ENCODE assay signal across 18 cellular contexts in the genomic region with DNA sequence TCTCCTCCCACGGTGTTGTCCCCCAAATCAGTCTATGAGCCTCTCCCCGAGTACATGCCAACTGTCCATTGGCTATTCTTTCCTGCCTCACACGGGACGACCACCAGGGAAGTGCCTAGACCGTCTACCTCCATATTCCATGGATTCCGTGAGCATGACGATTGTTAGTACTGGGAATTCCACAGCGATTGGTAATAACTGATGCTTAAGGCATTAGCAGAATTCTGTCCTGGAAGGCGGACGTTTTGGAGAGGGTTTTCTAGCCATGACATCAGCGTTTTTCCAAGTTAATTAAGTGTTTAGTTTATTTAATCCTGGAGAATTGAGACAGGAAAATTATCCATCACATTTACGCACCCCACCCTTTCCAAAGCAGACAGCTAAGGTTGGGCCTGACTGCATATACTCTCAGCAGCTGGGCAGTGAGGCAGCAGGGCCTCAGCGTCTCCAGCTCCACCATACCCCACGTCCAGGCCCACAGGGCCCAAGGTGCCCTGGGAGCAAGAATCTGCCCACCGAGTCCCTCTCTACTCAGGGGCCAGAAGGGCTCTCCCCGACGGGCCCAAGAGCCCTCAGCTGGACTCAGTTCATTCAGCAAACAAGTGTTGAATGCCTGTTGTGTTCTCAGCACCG.
DNase-seq lines count a peak whose midpoint lies in the region; ATAC-seq, FAIRE-seq and TF ChIP-seq lines count a peak whose summit lies in the region.
"Had no signal": no experiment of that assay in that cellular context is flagged by ENCODE, and none has a peak within 500 bp of the region (broad histone marks: within the 10 kb centered on the region; RNA-seq: fewer than 3 reads in every experiment).

No MANE protein-coding gene starts in this region.

- H3K27ac Mint-ChIP-seq in activated T-cell treated with anti-CD3 and anti-CD28 coated beads, Interleukin-2, amount 50 U/mL, for 24 hours, result no peak overlapping the region
- H3K27ac Mint-ChIP-seq: type B pancreatic cell had no signal

- no peaks in the 10 kb centered on the region for H3K27me3 Mint-ChIP-seq in activated T-cell treated with anti-CD3 and anti-CD28 coated beads, Interleukin-2, amount 50 U/mL, for 24 hours

- no peak overlapping the region for H3K4me3 ChIP-seq in AG04449 (ENCODE audit: low read depth, low read length)
- H3K4me3 ChIP-seq in choroid plexus epithelial cell (ENCODE audit: low read depth, low read length), result no peak overlapping the region
- H3K4me3 ChIP-seq in mesodermal cell (ENCODE audit: extremely low read depth, insufficient read depth, low read length, poor library complexity, severe bottlenecking), result no peak overlapping the region
- H3K4me3 ChIP-seq: body of pancreas, GM12878, pancreas had no signal

- CTCF ChIA-PET in AG04449 (lab: Yijun Ruan, JAX), result interaction anchor here (1.0 to 2.3 kb wide), 4 partner anchors 9 to 360 kb away, joined by 4 to 12 read pairs (median 5); no protein-coding TSS in a partner anchor

- POLR2A ChIA-PET in AG04449 (lab: Yijun Ruan, JAX), result interaction anchor here (1.2 kb wide), 1 partner anchor 358 kb away, joined by 3 read pairs; a partner anchor contains a TSS

- no peak overlapping the region for H3K4me3 Mint-ChIP-seq in activated T-cell treated with anti-CD3 and anti-CD28 coated beads, Interleukin-2, amount 50 U/mL, for 24 hours
- H3K4me3 Mint-ChIP-seq: type B pancreatic cell had no signal

- H3K9me3 Mint-ChIP-seq in activated T-cell treated with anti-CD3 and anti-CD28 coated beads, Interleukin-2, amount 50 U/mL, for 24 hours, result no peaks in the 10 kb centered on the region
- H3K9me3 Mint-ChIP-seq: type B pancreatic cell had no signal

- H3K36me3 Mint-ChIP-seq in activated T-cell treated with anti-CD3 and anti-CD28 coated beads, Interleukin-2, amount 50 U/mL, for 24 hours (ENCODE audit: low read depth), result no peaks in the 10 kb centered on the region
- H3K36me3 Mint-ChIP-seq: type B pancreatic cell had no signal

- peaks cover 24% of the 10 kb centered on the region for H3K4me1 ChIP-seq in mesodermal cell (ENCODE audit: control insufficient read depth, insufficient read depth, low read length, poor library complexity, severe bottlenecking)

- H3K27ac ChIP-seq in mesodermal cell (ENCODE audit: low read depth, low read length, severe bottlenecking), result peak overlapping the region; percentile 54
- H3K27ac ChIP-seq: body of pancreas, pancreas, WERI-Rb-1 had no signal

- no peaks in the 10 kb centered on the region for H3K9me3 ChIP-seq in mesodermal cell (ENCODE audit: control insufficient read depth, low read length)
- H3K9me3 ChIP-seq: body of pancreas, pancreas had no signal

- no peaks in the 10 kb centered on the region for H3K4me1 Mint-ChIP-seq in activated T-cell treated with anti-CD3 and anti-CD28 coated beads, Interleukin-2, amount 50 U/mL, for 24 hours (ENCODE audit: low read depth)

- no peaks in the 10 kb centered on the region for H3K36me3 ChIP-seq in mesodermal cell (ENCODE audit: control insufficient read depth, insufficient read depth, low read length)
- H3K36me3 ChIP-seq: pancreas, WERI-Rb-1 had no signal

- FAIRE-seq in HTR-8/SVneo (lab: Jason Lieb, UNC), result peak; percentile 92
- FAIRE-seq: GM12878, pancreas had no signal

- WGBS in mesodermal cell (ENCODE audit: insufficient coverage in 2 of 2), 2 experiments, result 88 to 91% methylated on average over 14 to 16 of the region's 18 CpGs

- peak; percentile 59 for DNase-seq in AG04449 (ENCODE audit: low read depth, low spot score)
- DNase-seq in HTR-8/SVneo (ENCODE audit: insufficient read length, low spot score), result peak; percentile 88
- peak; percentile 72 for DNase-seq in choroid plexus epithelial cell (ENCODE audit: low read depth)
- DNase-seq in UCSD-AML1 (lab: John Stamatoyannopoulos, UW; ENCODE audit: unreplicated experiment), result no peak
- DNase-seq in activated T-cell treated with anti-CD3 and anti-CD28 coated beads, Interleukin-2, amount 50 U/mL, for 24 hours, result no peak
- DNase-seq: body of pancreas; DMS53; mesendoderm; NCI-H2081 treated with DMSO at 0.1 percent for 48 hours; NK-92 treated with Interleukin-12 subunit alpha and Interleukin-12 subunit beta, amount 100 ng/mL, for 24 hours; pancreas; stimulated activated CD8-positive, alpha-beta memory T cell treated with anti-CD3 and anti-CD28 coated beads, Interleukin-4, amount 100 ng/mL, for 48 hours; WERI-Rb-1 had no signal

- TF ChIP-seq CTCF in AG04449 (IDR thresholded peaks at IDR 0.05; ENCODE audit: insufficient read depth, low read length, missing control alignments) (no peak), choroid plexus epithelial cell (conservative IDR thresholded peaks at IDR 0.05; ENCODE audit: low read depth, low read length) (no peak)

- no peak for ATAC-seq in HG02678 (IDR thresholded peaks at IDR 0.05; ENCODE audit: unreplicated experiment)
- ATAC-seq in GM18873 (IDR thresholded peaks at IDR 0.05; ENCODE audit: low FRiP score, unreplicated experiment), result no peak
- ATAC-seq: body of pancreas, GM12878, pancreas had no signal

Comparison
In these comparisons a context has a peak if more than half of its experiments do, and no peak if none do; other contexts are left out.
1. DNase-seq: peak in AG04449 (single experiment), HTR-8/SVneo (single experiment) and choroid plexus epithelial cell (single experiment); none in UCSD-AML1 (single experiment) and activated T-cell treated with anti-CD3 and anti-CD28 coated beads, Interleukin-2, amount 50 U/mL, for 24 hours (single experiment).